ENCODE assay signal across 28 cellular contexts in the genomic region with DNA sequence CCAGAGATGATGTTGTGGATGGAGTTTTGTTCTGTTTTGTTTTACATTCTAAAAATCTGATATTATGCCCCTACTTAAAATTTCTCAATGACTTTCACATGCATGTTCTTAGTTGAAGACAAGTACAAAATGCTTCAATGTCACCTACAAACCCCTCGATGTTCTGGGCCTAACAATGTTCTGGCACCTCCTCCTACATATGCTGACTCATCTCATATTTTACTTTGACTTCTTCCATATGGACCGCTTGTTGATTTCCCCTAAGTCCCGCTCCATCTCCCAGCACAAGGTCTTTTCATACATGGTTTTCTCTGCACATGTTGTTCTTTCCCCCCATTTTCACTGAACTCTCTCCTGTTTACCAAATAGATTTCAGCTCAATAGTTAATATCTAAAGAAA.
"Had no signal": no experiment of that assay in that cellular context is flagged by ENCODE, and none has a peak within 500 bp of the region (broad histone marks: within the 10 kb centered on the region; RNA-seq: fewer than 3 reads in every experiment).

No MANE protein-coding gene starts in this region.

- H3K27me3 ChIP-seq: brain microvascular endothelial cell, esophagus muscularis mucosa, gastroesophageal sphincter, heart right ventricle had no signal

- H3K27ac Mint-ChIP-seq: activated B cell treated with CpG ODN at 0.5 μM for 24 hours; activated CD8-positive, alpha-beta T cell treated with anti-CD3 and anti-CD28 coated beads for 36 hours; activated naive CD8-positive, alpha-beta T cell; activated T-helper 17 cell treated with anti-CD3 and anti-CD28 coated beads, Interleukin-2, amount 50 U/mL, for 72 hours; effector memory CD8-positive, alpha-beta T cell had no signal

- H3K4me3 Mint-ChIP-seq: activated B cell treated with CpG ODN at 0.5 μM for 24 hours; activated CD8-positive, alpha-beta T cell treated with anti-CD3 and anti-CD28 coated beads for 36 hours; activated naive CD8-positive, alpha-beta T cell; activated T-cell treated with anti-CD3 and anti-CD28 coated beads, Interleukin-2, amount 50 U/mL, for 4 hours; activated T-helper 17 cell treated with anti-CD3 and anti-CD28 coated beads, Interleukin-2, amount 50 U/mL, for 72 hours; effector memory CD8-positive, alpha-beta T cell had no signal

- H3K4me1 Mint-ChIP-seq: activated T-helper 17 cell treated with anti-CD3 and anti-CD28 coated beads, Interleukin-2, amount 50 U/mL, for 72 hours had no signal

- H3K4me1 ChIP-seq: esophagus muscularis mucosa, gastroesophageal sphincter, heart right ventricle had no signal

- ATAC-seq: activated CD4-positive, CD25-positive, alpha-beta regulatory T cell treated with anti-CD3 and anti-CD28 coated beads, Interleukin-2, amount 50 U/mL, for 24 hours; activated CD8-positive, alpha-beta T cell treated with anti-CD3 and anti-CD28 coated beads for 36 hours; activated T-cell treated with anti-CD3 and anti-CD28 coated beads, Interleukin-2, amount 50 U/mL, for 4 hours; activated T-helper 17 cell treated with anti-CD3 and anti-CD28 coated beads, Interleukin-2, amount 50 U/mL, for 72 hours; effector memory CD8-positive, alpha-beta T cell; gastroesophageal sphincter; heart right ventricle had no signal

- DNase-seq: activated B cell treated with CpG ODN at 0.5 μM for 24 hours; activated CD4-positive, alpha-beta T cell treated with anti-CD3 and anti-CD28 coated beads for 48 hours; activated CD4-positive, alpha-beta T cell treated with anti-CD3 and anti-CD28 coated beads, Interleukin-2, amount 50 U/mL, for 1 hour; activated CD4-positive, alpha-beta T cell treated with anti-CD3 and anti-CD28 coated beads, Interleukin-2, amount 50 U/mL, for 48 hours; activated CD8-positive, alpha-beta memory T cell treated with anti-CD3 and anti-CD28 coated beads for 24 hours; activated CD8-positive, alpha-beta T cell treated with anti-CD3 and anti-CD28 coated beads for 36 hours; activated effector memory CD4-positive, alpha-beta T cell treated with Interleukin-2 at 50 U/mL for 16 hours; activated gamma-delta T cell treated with Interleukin-2 at 50 U/mL for 16 hours; activated naive CD4-positive, alpha-beta T cell treated with anti-CD3 and anti-CD28 coated beads, Interleukin-2, amount 50 U/mL, for 16 hours; activated naive CD4-positive, alpha-beta T cell treated with Interleukin-2 at 50 U/mL for 16 hours; activated T-cell treated with anti-CD3 and anti-CD28 coated beads, Interleukin-2, amount 50 U/mL, for 4 hours; amniotic stem cell; anterior cingulate cortex; brain microvascular endothelial cell; cortex of kidney; dermis blood vessel endothelial cell; effector CD4-positive, alpha-beta T cell; effector memory CD8-positive, alpha-beta T cell; erythroblast; foreskin melanocyte; heart right ventricle; T-helper 2 cell; WERI-Rb-1 had no signal

- H3K27ac ChIP-seq: brain microvascular endothelial cell, esophagus muscularis mucosa, gastroesophageal sphincter, heart right ventricle, WERI-Rb-1 had no signal

- H3K36me3 ChIP-seq: brain microvascular endothelial cell, esophagus muscularis mucosa, gastroesophageal sphincter, heart right ventricle, WERI-Rb-1 had no signal

- H3K27me3 Mint-ChIP-seq: activated B cell treated with CpG ODN at 0.5 μM for 24 hours; activated CD8-positive, alpha-beta T cell treated with anti-CD3 and anti-CD28 coated beads for 36 hours; activated naive CD8-positive, alpha-beta T cell; activated T-helper 17 cell treated with anti-CD3 and anti-CD28 coated beads, Interleukin-2, amount 50 U/mL, for 72 hours; effector memory CD8-positive, alpha-beta T cell had no signal

- H3K36me3 Mint-ChIP-seq: activated naive CD8-positive, alpha-beta T cell had no signal

- H3K4me3 ChIP-seq: esophagus muscularis mucosa, gastroesophageal sphincter, heart right ventricle had no signal
